In genomic region chr3:33936171-33936920, GRCh38 we compare ENCODE assay signal across 1 cellular context.
TF ChIP-seq lines count a peak whose summit lies in the region.

No MANE protein-coding gene starts in this region.

TF ChIP-seq in K562, 482 proteins besides CTCF, POLR2A, EP300 and RAD21 (continued from another document and continues in another):
- TF ChIP-seq STAT6 (CRISPR knock-in tag; IDR thresholded peaks at IDR 0.05) = no peak
- TF ChIP-seq NCOA2 (IDR thresholded peaks at IDR 0.05; ENCODE audit: partially characterized antibody in 2 of 2) = no peak
- TF ChIP-seq TBP (optimal IDR thresholded peaks at IDR 0.05; ENCODE audit: low read depth, low read length) = peak; percentile 82
- TF ChIP-seq ZNF512 (tag; IDR thresholded peaks at IDR 0.05) = no peak
- TF ChIP-seq ZNF507 (tag; conservative IDR thresholded peaks at IDR 0.05) = no peak
- no peak for TF ChIP-seq TSHZ1 (CRISPR knock-in tag; IDR thresholded peaks at IDR 0.05)
- 0 out of 2 replicates have a peak, but pooled peaks have one; percentile 38 for TF ChIP-seq NBN (IDR thresholded peaks at IDR 0.05; ENCODE audit: low read depth)
- TF ChIP-seq IRF2 (CRISPR knock-in tag; IDR thresholded peaks at IDR 0.05) = no peak
- no peak for TF ChIP-seq GATAD2B (IDR thresholded peaks at IDR 0.05; ENCODE audit: borderline replicate concordance)
- TF ChIP-seq RREB1 (CRISPR knock-in tag; IDR thresholded peaks at IDR 0.05) = no peak
- TF ChIP-seq ZBTB17 (CRISPR knock-in tag; IDR thresholded peaks at IDR 0.05) = no peak
- TF ChIP-seq GABPA (tag; conservative IDR thresholded peaks at IDR 0.05; ENCODE audit: low read depth) = no peak
- peak; percentile 91 for TF ChIP-seq ZKSCAN8 (CRISPR knock-in tag; IDR thresholded peaks at IDR 0.05)
- no peak for TF ChIP-seq BDP1 (IDR thresholded peaks at IDR 0.05; ENCODE audit: insufficient read depth, insufficient read length)
- TF ChIP-seq CBX8 (IDR thresholded peaks at IDR 0.05; ENCODE audit: borderline replicate concordance, extremely low read depth, low read depth, low read length, poor library complexity, severe bottlenecking) = no peak
- 0 out of 2 replicates have a peak, but pooled peaks have one; percentile 54 for TF ChIP-seq ZNF175 (CRISPR knock-in tag; IDR thresholded peaks at IDR 0.05; ENCODE audit: low read depth)
- no peak for TF ChIP-seq ZNF584 (CRISPR knock-in tag; IDR thresholded peaks at IDR 0.05; ENCODE audit: low read depth)
- TF ChIP-seq CREB3L1 (IDR thresholded peaks at IDR 0.05; ENCODE audit: borderline replicate concordance, low read depth) = peak; percentile 52; the same call in 1 of the 2 replicates
- TF ChIP-seq DEAF1 (CRISPR knock-in tag; IDR thresholded peaks at IDR 0.05) = no peak
- TF ChIP-seq ZFP36 (IDR thresholded peaks at IDR 0.05; ENCODE audit: low read depth, low read length, partially characterized antibody) = no peak
- no peak for TF ChIP-seq ZBTB34 (CRISPR knock-in tag; IDR thresholded peaks at IDR 0.05)
- no peak for TF ChIP-seq ZNF707 (CRISPR knock-in tag; conservative IDR thresholded peaks at IDR 0.05)
- TF ChIP-seq FIP1L1 (IDR thresholded peaks at IDR 0.05; ENCODE audit: low read depth, low read length, poor library complexity, severe bottlenecking) = no peak
- no peak for TF ChIP-seq ZBTB43 (CRISPR knock-in tag; IDR thresholded peaks at IDR 0.05)
- TF ChIP-seq ZNF655 (CRISPR knock-in tag; IDR thresholded peaks at IDR 0.05) = no peak
- no peak for TF ChIP-seq ILK (tag; IDR thresholded peaks at IDR 0.05; ENCODE audit: borderline replicate concordance, low read depth)
- TF ChIP-seq SP1 (CRISPR knock-in tag; IDR thresholded peaks at IDR 0.05) = 0 out of 2 replicates have a peak, but pooled peaks have one; percentile 46
- TF ChIP-seq U2AF1 (optimal IDR thresholded peaks at IDR 0.05; ENCODE audit: low read depth, low read length) = no peak
- no peak for TF ChIP-seq MAFF (IDR thresholded peaks at IDR 0.05; ENCODE audit: low read length)
- no peak for TF ChIP-seq GABPB2 (CRISPR knock-in tag; conservative IDR thresholded peaks at IDR 0.05)
- TF ChIP-seq HMG20B (CRISPR knock-in tag; IDR thresholded peaks at IDR 0.05) = no peak
- no peak for TF ChIP-seq HEY1 (CRISPR knock-in tag; IDR thresholded peaks at IDR 0.05; ENCODE audit: borderline replicate concordance)
- TF ChIP-seq MEIS2 (IDR thresholded peaks at IDR 0.05; ENCODE audit: partially characterized antibody) = peak; percentile 93
- TF ChIP-seq NR3C1 (CRISPR knock-in tag; IDR thresholded peaks at IDR 0.05) = no peak
- 0 out of 2 replicates have a peak, but pooled peaks have one; percentile 72 for TF ChIP-seq KLF16 (IDR thresholded peaks at IDR 0.05)
- no peak for TF ChIP-seq ERF (CRISPR knock-in tag; IDR thresholded peaks at IDR 0.05)
- TF ChIP-seq ZNF232 (CRISPR knock-in tag; IDR thresholded peaks at IDR 0.05) = no peak
